8 cellular contexts compared by ENCODE assay signal in the genomic region with DNA sequence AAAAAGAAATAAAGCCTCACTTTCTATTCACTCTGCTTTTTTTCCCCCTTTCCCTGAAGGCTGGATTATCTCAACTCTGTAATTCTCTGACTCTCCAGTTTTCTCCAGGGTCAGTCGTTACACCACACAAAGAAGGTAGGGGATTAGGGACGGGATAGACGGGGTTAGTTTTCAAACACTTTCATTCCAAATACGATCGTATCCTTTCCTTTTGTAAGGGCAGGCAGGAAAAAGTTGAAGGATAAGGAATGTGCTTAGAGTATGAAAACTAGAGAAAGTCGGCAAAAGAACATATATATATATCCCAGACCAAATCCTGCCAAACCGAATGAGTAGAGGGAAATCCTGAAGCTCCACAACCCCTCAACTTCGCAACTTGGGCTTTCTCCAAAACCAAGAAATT. TPM values are rescaled to one million over a fixed set of nuclear protein-coding genes. Genes with fewer than 3 reads are reported as not detected.
A peak's percentile ranks its signal among the peaks of the same experiment; 100 is the strongest.
DNase-seq lines count a peak whose midpoint lies in the region; ATAC-seq and TF ChIP-seq lines count a peak whose summit lies in the region.

No MANE protein-coding gene starts in this region.

- CTCF ChIA-PET in HEK293T (lab: Yijun Ruan, JAX): interaction anchor here (0.5 to 2.4 kb wide), 8 partner anchors 8 to 104 kb away, joined by 3 to 11 read pairs (median 3); partner anchors contain the start of genes SMARCC2 and ZC3H10
- CTCF ChIA-PET in activated CD4-positive, alpha-beta memory T cell treated with anti-CD3 and anti-CD28 coated beads for 36 hours (lab: Charles Lee): interaction anchor here (0.7 to 7.8 kb wide), 16 partner anchors 10 to 201 kb away, joined by 3 to 118 read pairs (median 6); partner anchors contain the start of genes ANKRD52, MYL6, MYL6B and PA2G4

- H3K36me3 Mint-ChIP-seq in activated CD4-positive, alpha-beta memory T cell treated with anti-CD3 and anti-CD28 coated beads for 36 hours: peaks cover 36% of the 10 kb centered on the region

- no peaks in the 10 kb centered on the region for H3K27me3 ChIP-seq in right cardiac atrium (ENCODE audit: control insufficient read depth, insufficient read depth)
- H3K27me3 ChIP-seq in smooth muscle cell (ENCODE audit: low read depth): no peaks in the 10 kb centered on the region

- intact Hi-C loops in activated CD4-positive, alpha-beta memory T cell treated with anti-CD3 and anti-CD28 coated beads for 36 hours (cut with micrococcal nuclease): loop anchor here (2.0 kb wide), 1 partner anchor 389 kb away; no protein-coding TSS in a partner anchor
- intact Hi-C loops in right cardiac atrium (cut with DNase I): loop anchor here in 2 of 4 donors (5.0 to 10.0 kb wide), 2 partner anchors 57 to 335 kb away; partner anchors contain the start of gene SMARCC2 (in 1 of the 2)

- peaks cover 59% of the 10 kb centered on the region for H3K4me1 Mint-ChIP-seq in activated CD4-positive, alpha-beta memory T cell treated with anti-CD3 and anti-CD28 coated beads for 36 hours (ENCODE audit: low read depth)

- peaks cover 14% of the 10 kb centered on the region for H3K79me2 ChIP-seq in smooth muscle cell (ENCODE audit: low read depth)

- peak overlapping the region; percentile 97 for H3K4me3 Mint-ChIP-seq in activated CD4-positive, alpha-beta memory T cell treated with anti-CD3 and anti-CD28 coated beads for 36 hours

- H3F3A ChIP-seq in smooth muscle cell (ENCODE audit: low read depth): peaks cover 14% of the 10 kb centered on the region

- H3K27ac ChIP-seq in right cardiac atrium (ENCODE audit: low read length) (peak overlapping the region; percentile 50), smooth muscle cell (ENCODE audit: low read depth) (peak overlapping the region; percentile 92)

- H3K4me1 ChIP-seq in right cardiac atrium (ENCODE audit: control insufficient read depth, insufficient read depth, low read length): no peaks in the 10 kb centered on the region
- H3K4me1 ChIP-seq in smooth muscle cell (ENCODE audit: low read depth): peaks cover 21% of the 10 kb centered on the region

- H3K36me3 ChIP-seq in smooth muscle cell (ENCODE audit: low read depth): no peaks in the 10 kb centered on the region

- no peak for ATAC-seq in right cardiac atrium

- DNase-seq in HEK293T (ENCODE audit: extremely low spot score) (no peak), right cardiac atrium (no peak), smooth muscle cell (lab: John Stamatoyannopoulos, UW; ENCODE audit: unreplicated experiment) (no peak), NCI-H526 (lab: John Stamatoyannopoulos, UW) (no peak), T-helper 9 cell (no peak), NCI-H146 (lab: John Stamatoyannopoulos, UW) (no peak), NCI-H2081 treated with DMSO at 0.1 percent for 48 hours (lab: John Stamatoyannopoulos, UW) (no peak)
- no peak for DNase-seq in activated CD4-positive, alpha-beta memory T cell treated with anti-CD3 and anti-CD28 coated beads for 36 hours

- H3K9me3 Mint-ChIP-seq in activated CD4-positive, alpha-beta memory T cell treated with anti-CD3 and anti-CD28 coated beads for 36 hours: no peaks in the 10 kb centered on the region

- H2AFZ ChIP-seq in smooth muscle cell (ENCODE audit: low read depth): no peak overlapping the region

- peak overlapping the region; percentile 75 for H3K9ac ChIP-seq in smooth muscle cell (ENCODE audit: low read depth)

- under 1% methylated on average over 8 of the region's 8 CpGs for WGBS in right cardiac atrium
- 2% methylated on average over 8 of the region's 8 CpGs for WGBS in smooth muscle cell (ENCODE audit: low lambda C conversion rate)

- no peaks in the 10 kb centered on the region for H4K20me1 ChIP-seq in smooth muscle cell (ENCODE audit: low read depth)

- POLR2A ChIA-PET in HEK293T (lab: Yijun Ruan, JAX): interaction anchor here (0.5 to 3.5 kb wide), 27 partner anchors 9 to 984 kb away, joined by 3 to 56 read pairs (median 5); partner anchors contain the start of genes ANKRD52, COQ10A, DNAJC14 and MYL6
- POLR2A ChIA-PET in activated CD4-positive, alpha-beta memory T cell treated with anti-CD3 and anti-CD28 coated beads for 36 hours (lab: Charles Lee): interaction anchor here (0.5 to 3.8 kb wide), 11 partner anchors 10 to 154 kb away, joined by 3 to 45 read pairs (median 15); partner anchors contain the start of genes MYL6, MYL6B, PA2G4 and RAB5B

- TF ChIP-seq CTCF in smooth muscle cell (IDR thresholded peaks at IDR 0.05; ENCODE audit: borderline replicate concordance, insufficient read depth, poor library complexity, severe bottlenecking): no peak

- H3K9me3 ChIP-seq in right cardiac atrium (ENCODE audit: control insufficient read depth, low read length) (no peaks in the 10 kb centered on the region), smooth muscle cell (replicated peaks; ENCODE audit: low read depth) (no peaks in the 10 kb centered on the region)

- H3K4me3 ChIP-seq in right cardiac atrium (ENCODE audit: low read length): peak overlapping the region; percentile 43
- peak overlapping the region; percentile 82 for H3K4me3 ChIP-seq in smooth muscle cell

- H3K27ac Mint-ChIP-seq in activated CD4-positive, alpha-beta memory T cell treated with anti-CD3 and anti-CD28 coated beads for 36 hours: peak overlapping the region; percentile 93

- peak overlapping the region; percentile 89 for H3K4me2 ChIP-seq in smooth muscle cell

- H3K27me3 Mint-ChIP-seq in activated CD4-positive, alpha-beta memory T cell treated with anti-CD3 and anti-CD28 coated beads for 36 hours: no peaks in the 10 kb centered on the region

TF ChIP-seq in HEK293T, 16 proteins besides CTCF, POLR2A, EP300 and RAD21:
- TF ChIP-seq L3MBTL2 (conservative IDR thresholded peaks at IDR 0.05) (peak; percentile 60), ZNF384 (IDR thresholded peaks at IDR 0.05) (no peak)

RNA-seq across cellular contexts. Expression of gene ESYT1, which starts 0.6 kb away (rescaled TPM):
- total RNA-seq in activated CD4-positive, alpha-beta memory T cell treated with anti-CD3 and anti-CD28 coated beads for 36 hours: 100 to 1,000 TPM; 142 to 146 TPM
- total RNA-seq in right cardiac atrium: 10 to 100 TPM; 30.7 to 38.5 (median 33.6) TPM
- 29.1 TPM for polyA plus RNA-seq in right cardiac atrium
- 76.0 and 87.7 TPM in 2 replicates for total RNA-seq in smooth muscle cell
- 69.5 and 77.0 TPM in 2 replicates for polyA plus RNA-seq in smooth muscle cell

RNA-seq across cellular contexts. Expression of gene ZC3H10, which starts 9.4 kb away (rescaled TPM):
- total RNA-seq in activated CD4-positive, alpha-beta memory T cell treated with anti-CD3 and anti-CD28 coated beads for 36 hours: 1 to 10 TPM; 5.1 to 7.2 TPM
- 1 to 10 TPM; 6.1 to 8.6 (median 6.7) TPM for total RNA-seq in right cardiac atrium
- 2.7 TPM for polyA plus RNA-seq in right cardiac atrium
- 1.9 and 6.7 TPM in 2 replicates for total RNA-seq in smooth muscle cell
- polyA plus RNA-seq in smooth muscle cell: 2.8 TPM in 2 replicates

RNA-seq across cellular contexts. Expression of gene RPL41, which starts 11.1 kb away (rescaled TPM):
- total RNA-seq in activated CD4-positive, alpha-beta memory T cell treated with anti-CD3 and anti-CD28 coated beads for 36 hours: 1,000 to 10,000 TPM; 5,210 to 5,251 TPM
- total RNA-seq in right cardiac atrium: 1,000 to 10,000 TPM; 2,156 to 2,505 (median 2,353) TPM
- polyA plus RNA-seq in right cardiac atrium: 2,026 TPM
- 2,929 and 3,246 TPM in 2 replicates for total RNA-seq in smooth muscle cell
- 2,414 and 2,571 TPM in 2 replicates for polyA plus RNA-seq in smooth muscle cell

RNA-seq across cellular contexts. Expression of gene PA2G4, which starts 23.1 kb away (rescaled TPM):
- 100 to 1,000 TPM; 399 to 410 TPM for total RNA-seq in activated CD4-positive, alpha-beta memory T cell treated with anti-CD3 and anti-CD28 coated beads for 36 hours
- total RNA-seq in right cardiac atrium: 10 to 100 TPM; 65.5 to 77.6 (median 74.2) TPM
- 73.3 TPM for polyA plus RNA-seq in right cardiac atrium
- total RNA-seq in smooth muscle cell: 88.6 and 118 TPM in 2 replicates
- polyA plus RNA-seq in smooth muscle cell: 99.8 and 113 TPM in 2 replicates

RNA-seq across cellular contexts. Expression of gene MYL6B, which starts 24.9 kb away (rescaled TPM):
- total RNA-seq in activated CD4-positive, alpha-beta memory T cell treated with anti-CD3 and anti-CD28 coated beads for 36 hours: 10 to 100 TPM; 63.8 to 70.8 TPM
- total RNA-seq in right cardiac atrium (10 to 100 TPM; 48.4 to 74.6 (median 60.2) TPM), smooth muscle cell (44.5 and 59.0 TPM in 2 replicates)
- polyA plus RNA-seq in right cardiac atrium (65.7 TPM), smooth muscle cell (107 and 121 TPM in 2 replicates)
